Comparison of ENCODE assay signal across 23 cellular contexts in the genomic region with DNA sequence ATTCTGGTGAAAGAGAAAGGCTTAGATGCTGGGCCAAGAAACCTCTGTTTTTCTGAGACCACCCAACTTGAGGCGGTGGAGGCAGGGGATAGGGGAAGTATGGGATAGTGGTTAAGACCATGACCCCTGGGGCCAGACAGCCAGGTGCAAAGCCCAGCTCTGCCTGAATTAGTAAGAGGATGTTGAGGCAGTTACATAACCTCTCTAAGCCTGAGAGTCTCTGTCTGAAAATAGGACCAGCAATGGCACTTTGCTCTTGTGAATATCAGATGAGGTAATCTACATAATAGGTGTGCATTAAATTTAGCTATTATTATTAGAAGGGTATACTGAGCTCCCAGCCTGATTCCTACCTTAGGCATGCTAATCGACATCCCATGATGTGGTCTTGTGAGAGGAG.
DNase-seq lines count a peak whose midpoint lies in the region; ATAC-seq and TF ChIP-seq lines count a peak whose summit lies in the region.
"Had no signal": no experiment of that assay in that cellular context is flagged by ENCODE, and none has a peak within 500 bp of the region (broad histone marks: within the 10 kb centered on the region; RNA-seq: fewer than 3 reads in every experiment).

No MANE protein-coding gene starts in this region.

- no TSS peak for BruUV-seq in Caco-2 (replicated peaks; lab: Mats Ljungman, UMichigan)

- no peak overlapping the region for H3K4me3 Mint-ChIP-seq in T-helper 2 cell treated with Interferon-gamma antibody and Interleukin-4, amounts not matched to agents 5 μg/mL and 100 μg/mL, for 36 hours
- H3K4me3 Mint-ChIP-seq in activated naive CD8-positive, alpha-beta T cell treated with anti-CD3 and anti-CD28 coated beads, Interleukin-2, amount 50 U/mL, for 24 hours = no peak overlapping the region
- H3K4me3 Mint-ChIP-seq in Caco-2 (ENCODE audit: unreplicated experiment) = no peak overlapping the region
- H3K4me3 Mint-ChIP-seq: activated naive CD8-positive, alpha-beta T cell treated with anti-CD3 and anti-CD28 coated beads, Interleukin-2, amount 10 ng/mL, durations not matched to agents 7 days and 5 days; endodermal cell; mesothelial cell of epicardium; nephron progenitor cell; type B pancreatic cell had no signal

- TF ChIP-seq EP300 in tibial nerve (IDR thresholded peaks at IDR 0.05) = no peak

- H3K36me3 ChIP-seq in Caco-2 (ENCODE audit: control insufficient read depth, insufficient read depth, low read length) (no peaks in the 10 kb centered on the region), tibial nerve (no peaks in the 10 kb centered on the region)
- H3K36me3 ChIP-seq: SJSA1 had no signal

- peaks cover 7% of the 10 kb centered on the region for H3K4me1 Mint-ChIP-seq in T-helper 2 cell treated with Interferon-gamma antibody and Interleukin-4, amounts not matched to agents 5 μg/mL and 100 μg/mL, for 36 hours (ENCODE audit: low read depth)
- peaks cover 33% of the 10 kb centered on the region for H3K4me1 Mint-ChIP-seq in activated naive CD8-positive, alpha-beta T cell treated with anti-CD3 and anti-CD28 coated beads, Interleukin-2, amount 50 U/mL, for 24 hours
- H3K4me1 Mint-ChIP-seq in Caco-2 (ENCODE audit: low read depth, unreplicated experiment) = no peaks in the 10 kb centered on the region
- H3K4me1 Mint-ChIP-seq: activated naive CD8-positive, alpha-beta T cell treated with anti-CD3 and anti-CD28 coated beads, Interleukin-2, amount 10 ng/mL, durations not matched to agents 7 days and 5 days had no signal

- CTCF ChIA-PET in Caco-2 (lab: Charles Lee) = interaction anchor here (0.8 kb wide), 1 partner anchor 275 kb away, joined by 4 read pairs; a partner anchor contains a TSS

- WGBS in tibial nerve, 2 donors = 85 to 96% methylated on average over 2 of the region's 2 CpGs

- TF ChIP-seq POLR2A in tibial nerve (IDR thresholded peaks at IDR 0.05) = no peak

- intact Hi-C loops in Caco-2 (cut with micrococcal nuclease; ENCODE audit: unreplicated experiment) = loop anchor here (10.0 kb wide), 1 partner anchor 189 kb away; no protein-coding TSS in a partner anchor

- no peak for TF ChIP-seq CTCF in GM12865 (IDR thresholded peaks at IDR 0.05; ENCODE audit: insufficient read depth, low read depth, low read length, missing control alignments)
- TF ChIP-seq CTCF in Caco-2 (IDR thresholded peaks at IDR 0.05; ENCODE audit: insufficient read depth in 1 of 2, low read depth in 1 of 2, low read length in 1 of 2, severe bottlenecking in 1 of 2, unreplicated experiment in 1 of 2) = no peak
- TF ChIP-seq CTCF in tibial nerve (IDR thresholded peaks at IDR 0.05) = no peak

- POLR2A ChIA-PET in Caco-2 (lab: Charles Lee) = no interaction called here

- H3K9me3 ChIP-seq in Caco-2 = no peaks in the 10 kb centered on the region
- no peaks in the 10 kb centered on the region for H3K9me3 ChIP-seq in tibial nerve
- H3K9me3 ChIP-seq: body of pancreas, SJSA1, stomach had no signal

- H3K4me1 ChIP-seq in Caco-2 = no peaks in the 10 kb centered on the region
- H3K4me1 ChIP-seq in tibial nerve = peaks cover 0 to 4% (median 1%) of the 10 kb centered on the region in 4 donors
- H3K4me1 ChIP-seq: body of pancreas, stomach had no signal

- DNase-seq in T-helper 2 cell treated with Interferon-gamma antibody and Interleukin-4, amounts not matched to agents 5 μg/mL and 100 μg/mL, for 36 hours (ENCODE audit: low spot score) = no peak
- DNase-seq in T-helper 2 cell (no peak), GM12865 (ENCODE audit: low read depth) (peak; percentile 47), DMS53 (lab: John Stamatoyannopoulos, UW) (no peak), Caco-2 (no peak), tibial nerve (ENCODE audit: low spot score in 2 of 2) (no peak)
- no peak for DNase-seq in activated naive CD8-positive, alpha-beta T cell treated with anti-CD3 and anti-CD28 coated beads, Interleukin-2, amount 50 U/mL, for 24 hours
- DNase-seq: activated CD8-positive, alpha-beta memory T cell treated with anti-CD3 and anti-CD28 coated beads, Interleukin-2, amount 50 U/mL, for 48 hours; activated naive CD8-positive, alpha-beta T cell treated with anti-CD3 and anti-CD28 coated beads, Interleukin-2, amount 10 ng/mL, durations not matched to agents 7 days and 5 days; body of pancreas; DMS 273 treated with DMSO at 0.1 percent for 48 hours; endodermal cell; left colon; NCI-H1436; nephron progenitor cell; posterior cingulate gyrus; stomach had no signal

- H3K27ac Mint-ChIP-seq in T-helper 2 cell treated with Interferon-gamma antibody and Interleukin-4, amounts not matched to agents 5 μg/mL and 100 μg/mL, for 36 hours = peak overlapping the region; percentile 3
- H3K27ac Mint-ChIP-seq in activated naive CD8-positive, alpha-beta T cell treated with anti-CD3 and anti-CD28 coated beads, Interleukin-2, amount 50 U/mL, for 24 hours = peak overlapping the region; percentile 30
- H3K27ac Mint-ChIP-seq in Caco-2 (ENCODE audit: unreplicated experiment) = no peak overlapping the region
- H3K27ac Mint-ChIP-seq: activated naive CD8-positive, alpha-beta T cell treated with anti-CD3 and anti-CD28 coated beads, Interleukin-2, amount 10 ng/mL, durations not matched to agents 7 days and 5 days; endodermal cell; mesothelial cell of epicardium; nephron progenitor cell; type B pancreatic cell had no signal

- no peaks in the 10 kb centered on the region for H3K27me3 ChIP-seq in Caco-2 (replicated peaks; ENCODE audit: control insufficient read depth, insufficient read depth, low read length)
- H3K27me3 ChIP-seq in tibial nerve = no peaks in the 10 kb centered on the region
- H3K27me3 ChIP-seq: body of pancreas, SJSA1 had no signal

- H3K36me3 Mint-ChIP-seq in T-helper 2 cell treated with Interferon-gamma antibody and Interleukin-4, amounts not matched to agents 5 μg/mL and 100 μg/mL, for 36 hours (ENCODE audit: low read depth) = peaks cover 72% of the 10 kb centered on the region
- peaks cover 62% of the 10 kb centered on the region for H3K36me3 Mint-ChIP-seq in activated naive CD8-positive, alpha-beta T cell treated with anti-CD3 and anti-CD28 coated beads, Interleukin-2, amount 50 U/mL, for 24 hours (ENCODE audit: low read depth)
- no peaks in the 10 kb centered on the region for H3K36me3 Mint-ChIP-seq in Caco-2 (ENCODE audit: insufficient read depth, unreplicated experiment)
- H3K36me3 Mint-ChIP-seq: mesothelial cell of epicardium, type B pancreatic cell had no signal

- no peaks in the 10 kb centered on the region for H3K27me3 Mint-ChIP-seq in T-helper 2 cell treated with Interferon-gamma antibody and Interleukin-4, amounts not matched to agents 5 μg/mL and 100 μg/mL, for 36 hours (ENCODE audit: low read depth)
- H3K27me3 Mint-ChIP-seq in activated naive CD8-positive, alpha-beta T cell treated with anti-CD3 and anti-CD28 coated beads, Interleukin-2, amount 50 U/mL, for 24 hours = no peaks in the 10 kb centered on the region
- H3K27me3 Mint-ChIP-seq in Caco-2 (ENCODE audit: insufficient read depth, unreplicated experiment) = peaks cover 7% of the 10 kb centered on the region
- H3K27me3 Mint-ChIP-seq: activated naive CD8-positive, alpha-beta T cell treated with anti-CD3 and anti-CD28 coated beads, Interleukin-2, amount 10 ng/mL, durations not matched to agents 7 days and 5 days had no signal

- H3K9me3 Mint-ChIP-seq in T-helper 2 cell treated with Interferon-gamma antibody and Interleukin-4, amounts not matched to agents 5 μg/mL and 100 μg/mL, for 36 hours = no peaks in the 10 kb centered on the region
- H3K9me3 Mint-ChIP-seq in activated naive CD8-positive, alpha-beta T cell treated with anti-CD3 and anti-CD28 coated beads, Interleukin-2, amount 50 U/mL, for 24 hours = no peaks in the 10 kb centered on the region
- no peaks in the 10 kb centered on the region for H3K9me3 Mint-ChIP-seq in Caco-2 (ENCODE audit: unreplicated experiment)
- H3K9me3 Mint-ChIP-seq: activated naive CD8-positive, alpha-beta T cell treated with anti-CD3 and anti-CD28 coated beads, Interleukin-2, amount 10 ng/mL, durations not matched to agents 7 days and 5 days; endodermal cell; mesothelial cell of epicardium; nephron progenitor cell; type B pancreatic cell had no signal

- ATAC-seq in HG03095 (IDR thresholded peaks at IDR 0.05; ENCODE audit: unreplicated experiment) = peak; percentile 30
- no peak for ATAC-seq in activated naive CD8-positive, alpha-beta T cell treated with anti-CD3 and anti-CD28 coated beads, Interleukin-2, amount 50 U/mL, for 24 hours
- ATAC-seq: body of pancreas, HepG2, left colon had no signal

- H3K4me3 ChIP-seq in GM12865 (ENCODE audit: low read depth, low read length) = no peak overlapping the region
- H3K4me3 ChIP-seq in Caco-2 (ENCODE audit: low read depth, low read length) = no peak overlapping the region
- no peak overlapping the region for H3K4me3 ChIP-seq in tibial nerve
- H3K4me3 ChIP-seq: body of pancreas, SJSA1, stomach had no signal

- H3K27ac ChIP-seq in tibial nerve = no peak overlapping the region
- H3K27ac ChIP-seq: 22Rv1, body of pancreas, SJSA1, stomach had no signal
